In genomic region chr11:1689250-1690166, GRCh38 we compare ENCODE assay signal across 1 cellular context.
TF ChIP-seq lines count a peak whose summit lies in the region.

No MANE protein-coding gene starts in this region.

TF ChIP-seq in liver, 16 proteins besides CTCF, POLR2A, EP300 and RAD21 (continued from another document):
- TF ChIP-seq ATF3 (IDR thresholded peaks at IDR 0.05) (peak; percentile 45), HNF4G (IDR thresholded peaks at IDR 0.05) (peak; percentile 89), NR2F2 (IDR thresholded peaks at IDR 0.05) (peak; percentile 28)
